ENCODE assay signal across 18 cellular contexts in the genomic region with DNA sequence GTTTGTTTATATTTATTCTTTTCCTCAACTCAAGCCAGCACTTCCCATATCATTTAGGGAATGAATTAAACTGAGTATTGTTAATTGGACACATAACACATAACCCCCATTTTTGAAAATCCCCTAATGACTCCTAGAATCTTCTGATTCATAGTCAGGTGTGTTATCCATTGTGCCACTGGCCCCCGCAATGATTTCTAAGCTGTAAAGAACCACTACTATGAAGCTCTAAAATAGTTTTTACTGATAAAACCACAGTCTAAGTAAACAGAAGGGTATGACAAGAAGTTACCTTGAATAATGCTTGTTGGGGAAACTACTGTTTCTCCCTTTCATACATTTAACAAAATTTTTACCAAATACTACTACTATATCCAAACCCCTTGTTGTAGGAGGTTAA.
"Had no signal": no experiment of that assay in that cellular context is flagged by ENCODE, and none has a peak within 500 bp of the region (broad histone marks: within the 10 kb centered on the region; RNA-seq: fewer than 3 reads in every experiment).

No MANE protein-coding gene starts in this region.

- DNase-seq: dermis blood vessel endothelial cell; dorsolateral prefrontal cortex; effector CD4-positive, alpha-beta T cell; effector memory CD4-positive, alpha-beta T cell; foreskin keratinocyte; glutamatergic neuron; head of caudate nucleus; heart right ventricle; hippocampal formation; left cardiac atrium; left lung; left ventricle myocardium superior; lower lobe of right lung; mesenchymal stem cell; mucosa of descending colon; naive B cell had no signal

- H3K4me3 ChIP-seq: coronary artery, dorsolateral prefrontal cortex, esophagus muscularis mucosa, heart right ventricle, left lung, lower lobe of right lung, mucosa of descending colon had no signal

- ATAC-seq: foreskin keratinocyte, heart right ventricle, left cardiac atrium, left lung, left ventricle myocardium superior, lower lobe of right lung, mucosa of descending colon had no signal

- H3K27ac ChIP-seq: coronary artery, dorsolateral prefrontal cortex, esophagus muscularis mucosa, foreskin keratinocyte, heart right ventricle, left lung, lower lobe of right lung had no signal

- H3K4me1 ChIP-seq: heart right ventricle, lower lobe of right lung had no signal

- H3K9me3 ChIP-seq: esophagus muscularis mucosa, heart right ventricle, left lung, lower lobe of right lung, mucosa of descending colon had no signal

- H3K27me3 ChIP-seq: dorsolateral prefrontal cortex, esophagus muscularis mucosa, foreskin keratinocyte, heart right ventricle, left lung had no signal
